ENCODE assay signal across 12 cellular contexts in genomic region chr1:31855038-31855845, GRCh38. TPM values are rescaled to one million over a fixed set of nuclear protein-coding genes. Genes with fewer than 3 reads are reported as not detected.
A peak's percentile ranks its signal among the peaks of the same experiment; 100 is the strongest.
DNase-seq lines count a peak whose midpoint lies in the region; ATAC-seq and TF ChIP-seq lines count a peak whose summit lies in the region.
"Had no signal": no experiment of that assay in that cellular context is flagged by ENCODE, and none has a peak within 500 bp of the region (broad histone marks: within the 10 kb centered on the region; RNA-seq: fewer than 3 reads in every experiment).

No MANE protein-coding gene starts in this region.

- peak overlapping the region; percentile 91 for H3K18ac ChIP-seq in IMR-90 (ENCODE audit: low read depth, low read length)

- H4K8ac ChIP-seq in IMR-90 (ENCODE audit: low read depth in 2 of 2, low read length in 2 of 2), result peak overlapping the region; percentile 65 to 90

- H3K27me3 ChIP-seq in IMR-90 (ENCODE audit: control insufficient read depth, insufficient read depth, low read length), result no peaks in the 10 kb centered on the region
- H3K27me3 ChIP-seq in neuron (ENCODE audit: insufficient read depth, low read length), result peaks cover 2% of the 10 kb centered on the region
- H3K27me3 ChIP-seq: gastroesophageal sphincter had no signal

- peaks cover 5% of the 10 kb centered on the region; the same call in 1 of the 2 replicates for H3K9me1 ChIP-seq in IMR-90 (ENCODE audit: insufficient read depth, low read length)

- dilution Hi-C loops in IMR-90 (cut with HindIII; ENCODE audit: low sequenced_read_pairs, unreplicated experiment), result no loop called here

- POLR2A ChIA-PET in IMR-90 (lab: Charles Lee; ENCODE audit: unreplicated experiment), result no interaction called here

- H3K9ac ChIP-seq in IMR-90 (ENCODE audit: low read depth, low read length), result no peak overlapping the region
- H3K9ac ChIP-seq: KMS-11 had no signal

- H4K20me1 ChIP-seq in IMR-90 (ENCODE audit: insufficient read depth, low read length), result no peaks in the 10 kb centered on the region

- peak overlapping the region; percentile 82 for H2AFZ ChIP-seq in IMR-90 (replicated peaks; ENCODE audit: low read length, poor library complexity)
- peak overlapping the region; percentile 13 for H2AFZ ChIP-seq in neuron (ENCODE audit: low read depth, low read length)

- 86% methylated on average over 4 of the region's 12 CpGs; no CpG with 5 or more reads in 1 of the 2 experiments for WGBS in IMR-90 (ENCODE audit: extremely low coverage in 2 of 2, insufficient read length in 1 of 2), 2 experiments

- TF ChIP-seq CTCF in IMR-90 (conservative IDR thresholded peaks at IDR 0.05; ENCODE audit: low read depth, low read length), result no peak
- TF ChIP-seq CTCF in cardiac fibroblast (IDR thresholded peaks at IDR 0.05; ENCODE audit: low read depth, low read length), result no peak

- H3K14ac ChIP-seq in IMR-90 (replicated peaks; ENCODE audit: low read depth, low read length), result peak overlapping the region; percentile 48

- no peak overlapping the region for H2AK9ac ChIP-seq in IMR-90 (replicated peaks; ENCODE audit: low read depth, low read length, poor library complexity)

- TF ChIP-seq POLR2A in IMR-90 (IDR thresholded peaks at IDR 0.05; ENCODE audit: low read depth, low read length), result no peak

- DNase-seq in DMS79 treated with DMSO at 0.1 percent for 48 hours (lab: John Stamatoyannopoulos, UW), result peak; percentile 28
- DNase-seq in DMS79 (lab: John Stamatoyannopoulos, UW), result no peak
- peak; percentile 75 for DNase-seq in IMR-90
- peak; percentile 45 to 55 for DNase-seq in cardiac fibroblast (ENCODE audit: low read depth in 2 of 2)
- no peak for DNase-seq in stimulated activated naive B cell treated with anti-CD40 and anti-IgM and Interleukin-4, amounts not matched to agents 10 μg/mL and 1 μg/mL and 100 μg/mL, for 72 hours
- DNase-seq: 8988T, activated B cell treated with CpG ODN at 0.5 μM for 24 hours had no signal

- H3K9me3 ChIP-seq in IMR-90 (ENCODE audit: control insufficient read depth, insufficient read depth, low read length), result no peaks in the 10 kb centered on the region
- H3K9me3 ChIP-seq in neuron (ENCODE audit: low read length), result no peaks in the 10 kb centered on the region
- H3K9me3 ChIP-seq: gastroesophageal sphincter had no signal

- BruUV-seq in IMR-90 (replicated peaks; lab: Mats Ljungman, UMichigan), result no TSS peak

- no peak overlapping the region for H3K4me3 ChIP-seq in IMR-90 (ENCODE audit: insufficient read depth, low read depth, low read length)
- H3K4me3 ChIP-seq in cardiac fibroblast (replicated peaks in 1 of 2; ENCODE audit: low read depth in 2 of 2, low read length in 2 of 2), result no peak overlapping the region
- H3K4me3 ChIP-seq in neuron (ENCODE audit: low read length), result no peak overlapping the region
- H3K4me3 ChIP-seq: gastroesophageal sphincter had no signal

- no peak overlapping the region; the same call in none of the 2 replicates for H2AK5ac ChIP-seq in IMR-90 (ENCODE audit: low read depth, low read length)

- intact Hi-C loops in IMR-90 (cut with micrococcal nuclease), result no loop called here

- H3K27ac Mint-ChIP-seq in stimulated activated naive B cell treated with anti-CD40 and anti-IgM and Interleukin-4, amounts not matched to agents 10 μg/mL and 1 μg/mL and 100 μg/mL, for 72 hours, result no peak overlapping the region
- H3K27ac Mint-ChIP-seq: activated B cell treated with CpG ODN at 0.5 μM for 24 hours had no signal

- peak overlapping the region; percentile 52; the same call in 1 of the 2 replicates for H2BK120ac ChIP-seq in IMR-90 (ENCODE audit: low read depth, low read length)

- H3K4me1 Mint-ChIP-seq in stimulated activated naive B cell treated with anti-CD40 and anti-IgM and Interleukin-4, amounts not matched to agents 10 μg/mL and 1 μg/mL and 100 μg/mL, for 72 hours, result no peaks in the 10 kb centered on the region
- H3K4me1 Mint-ChIP-seq: activated B cell treated with CpG ODN at 0.5 μM for 24 hours had no signal

- H3K4me2 ChIP-seq in IMR-90 (ENCODE audit: low read depth, low read length), result peak overlapping the region; percentile 64
- H3K4me2 ChIP-seq: KMS-11 had no signal

- CTCF ChIA-PET in IMR-90 (lab: Yijun Ruan, JAX), result no interaction called here

- H3K4ac ChIP-seq in IMR-90 (ENCODE audit: low read depth, low read length), result peak overlapping the region; percentile 69

- H3K23ac ChIP-seq in IMR-90 (ENCODE audit: low read depth, low read length), result no peak overlapping the region

- no peaks in the 10 kb centered on the region for H3K36me3 Mint-ChIP-seq in stimulated activated naive B cell treated with anti-CD40 and anti-IgM and Interleukin-4, amounts not matched to agents 10 μg/mL and 1 μg/mL and 100 μg/mL, for 72 hours

- ATAC-seq in IMR-90 (ENCODE audit: low read depth) (peak; percentile 99), HG03175 (IDR thresholded peaks at IDR 0.05; ENCODE audit: unreplicated experiment) (no peak), HG02610 (IDR thresholded peaks at IDR 0.05; ENCODE audit: unreplicated experiment) (no peak)
- ATAC-seq in stimulated activated naive B cell treated with anti-CD40 and anti-IgM and Interleukin-4, amounts not matched to agents 10 μg/mL and 1 μg/mL and 100 μg/mL, for 72 hours (replicated peaks), result no peak
- ATAC-seq: gastroesophageal sphincter had no signal

- H3K27ac ChIP-seq in IMR-90 (ENCODE audit: insufficient read depth, low read length), result peak overlapping the region; percentile 44; the same call in 1 of the 2 replicates
- H3K27ac ChIP-seq: gastroesophageal sphincter, KMS-11 had no signal

- TF ChIP-seq RAD21 in IMR-90 (IDR thresholded peaks at IDR 0.05; ENCODE audit: low read length), result no peak

- peak overlapping the region; percentile 99 for H4K5ac ChIP-seq in IMR-90 (ENCODE audit: low read depth, low read length)

- no peaks in the 10 kb centered on the region for H3K27me3 Mint-ChIP-seq in stimulated activated naive B cell treated with anti-CD40 and anti-IgM and Interleukin-4, amounts not matched to agents 10 μg/mL and 1 μg/mL and 100 μg/mL, for 72 hours
- H3K27me3 Mint-ChIP-seq: activated B cell treated with CpG ODN at 0.5 μM for 24 hours had no signal

- H3K79me1 ChIP-seq in IMR-90 (ENCODE audit: low read depth in 1 of 2, low read length in 2 of 2), result no peaks in the 10 kb centered on the region

- in situ Hi-C loops in IMR-90 (cut with MboI; ENCODE audit: low sequenced_read_pairs), result no loop called here

- H2BK15ac ChIP-seq in IMR-90 (ENCODE audit: low read depth, low read length), result peak overlapping the region; percentile 39; the same call in 1 of the 3 replicates

- H4K91ac ChIP-seq in IMR-90 (ENCODE audit: insufficient read depth, low read depth, low read length), result peak overlapping the region; percentile 7; the same call in 1 of the 2 replicates

- H3K36me3 ChIP-seq in IMR-90 (ENCODE audit: control insufficient read depth, insufficient read depth, low read length) (no peaks in the 10 kb centered on the region), neuron (ENCODE audit: insufficient read depth, low read length) (no peaks in the 10 kb centered on the region)
- H3K36me3 ChIP-seq: gastroesophageal sphincter had no signal

- H3K4me3 Mint-ChIP-seq in stimulated activated naive B cell treated with anti-CD40 and anti-IgM and Interleukin-4, amounts not matched to agents 10 μg/mL and 1 μg/mL and 100 μg/mL, for 72 hours, result no peak overlapping the region
- H3K4me3 Mint-ChIP-seq: activated B cell treated with CpG ODN at 0.5 μM for 24 hours had no signal

- H3K56ac ChIP-seq in IMR-90 (ENCODE audit: extremely low read depth, insufficient read depth, low read length), result no peak overlapping the region

- no peaks in the 10 kb centered on the region for H3K9me3 Mint-ChIP-seq in stimulated activated naive B cell treated with anti-CD40 and anti-IgM and Interleukin-4, amounts not matched to agents 10 μg/mL and 1 μg/mL and 100 μg/mL, for 72 hours
- H3K9me3 Mint-ChIP-seq: activated B cell treated with CpG ODN at 0.5 μM for 24 hours had no signal

- H3K4me1 ChIP-seq in IMR-90 (ENCODE audit: control insufficient read depth, insufficient read depth, low read length), result peaks cover 8% of the 10 kb centered on the region
- H3K4me1 ChIP-seq in neuron (ENCODE audit: insufficient read depth, low read length), result peaks cover 7% of the 10 kb centered on the region
- H3K4me1 ChIP-seq: gastroesophageal sphincter had no signal

- peak overlapping the region; percentile 52; the same call in 1 of the 2 replicates for H2BK20ac ChIP-seq in IMR-90 (ENCODE audit: low read depth, low read length)

- H2BK5ac ChIP-seq in IMR-90 (ENCODE audit: low read depth, low read length, poor library complexity, severe bottlenecking), result peak overlapping the region; percentile 87

TF ChIP-seq in IMR-90, 13 proteins besides CTCF, POLR2A, EP300 and RAD21:
- TF ChIP-seq BHLHE40 (IDR thresholded peaks at IDR 0.05; ENCODE audit: low read depth, low read length), result peak; percentile 39; the same call in 1 of the 2 replicates
- TF ChIP-seq SMC3 (IDR thresholded peaks at IDR 0.05; ENCODE audit: low read depth, low read length), result no peak
- TF ChIP-seq, protein P1, sequence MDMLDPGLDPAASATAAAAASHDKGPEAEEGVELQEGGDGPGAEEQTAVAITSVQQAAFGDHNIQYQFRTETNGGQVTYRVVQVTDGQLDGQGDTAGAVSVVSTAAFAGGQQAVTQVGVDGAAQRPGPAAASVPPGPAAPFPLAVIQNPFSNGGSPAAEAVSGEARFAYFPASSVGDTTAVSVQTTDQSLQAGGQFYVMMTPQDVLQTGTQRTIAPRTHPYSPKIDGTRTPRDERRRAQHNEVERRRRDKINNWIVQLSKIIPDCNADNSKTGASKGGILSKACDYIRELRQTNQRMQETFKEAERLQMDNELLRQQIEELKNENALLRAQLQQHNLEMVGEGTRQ (IDR thresholded peaks at IDR 0.05; ENCODE audit: low read depth, low read length), result peak; percentile 37; the same call in 1 of the 2 replicates

RNA-seq across cellular contexts. Expression of gene SPOCD1, which starts 39.4 kb away (rescaled TPM):
- total RNA-seq in IMR-90 (2012; rRNA removed), result 42.2 and 59.7 TPM in 2 replicates
- 132 and 135 TPM in 2 replicates for polyA plus RNA-seq in IMR-90 (2012; rRNA removed)
- polyA plus RNA-seq in IMR-90 (2012; cell fraction: cytosol; rRNA removed), result 61.6 and 91.4 TPM in 2 replicates
- 471 and 772 TPM in 2 replicates for polyA plus RNA-seq in IMR-90 (2012; cell fraction: nucleus; rRNA removed; ENCODE audit: low replicate concordance)
- total RNA-seq: activated B cell treated with CpG ODN at 0.5 μM for 24 hours had no signal

Comparison
In these comparisons a context has a peak if more than half of its experiments do, and no peak if none do; other contexts are left out.
1. DNase-seq: peak in DMS79 treated with DMSO at 0.1 percent for 48 hours (single experiment), IMR-90 (single experiment) and cardiac fibroblast (2 of 2); none in DMS79 (single experiment) and stimulated activated naive B cell treated with anti-CD40 and anti-IgM and Interleukin-4, amounts not matched to agents 10 μg/mL and 1 μg/mL and 100 μg/mL, for 72 hours (single experiment).